Comparison of ENCODE assay signal across 2 cellular contexts in the genomic region with DNA sequence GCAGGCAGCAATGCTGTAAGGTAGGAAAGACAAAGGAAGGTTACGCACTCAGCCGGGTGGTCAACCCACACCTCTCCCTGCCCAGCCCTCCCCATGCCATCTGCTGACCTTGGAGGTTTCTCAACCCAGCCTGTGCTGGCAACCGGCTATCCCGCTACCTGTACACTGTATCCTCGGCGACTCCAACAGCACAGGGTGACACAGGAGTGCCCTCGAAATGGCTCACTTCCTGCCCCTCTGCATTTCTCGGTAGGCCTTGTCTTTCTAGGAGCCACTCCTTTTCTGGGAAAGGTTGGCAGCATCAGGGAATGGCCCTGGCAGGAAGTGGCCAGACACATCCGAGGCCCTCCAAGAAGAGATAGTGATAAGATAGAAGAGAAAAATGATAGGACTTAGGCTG.
TF ChIP-seq lines count a peak whose summit lies in the region.

No MANE protein-coding gene starts in this region.

TF ChIP-seq in GM23338, 12 proteins besides CTCF, POLR2A, EP300 and RAD21 (continues in another document):
- TF ChIP-seq EZH2 (IDR thresholded peaks at IDR 0.05; ENCODE audit: low read depth, unreplicated experiment) (no peak), NANOG (IDR thresholded peaks at IDR 0.05; ENCODE audit: borderline replicate concordance) (no peak), POLR2AphosphoS5 (IDR thresholded peaks at IDR 0.05; ENCODE audit: low read depth) (no peak), CREB1 (CRISPR knock-in tag; IDR thresholded peaks at IDR 0.05; ENCODE audit: low read depth) (no peak), EZH2phosphoT487 (IDR thresholded peaks at IDR 0.05; ENCODE audit: unreplicated experiment) (no peak), ZNF114 (CRISPR knock-in tag; IDR thresholded peaks at IDR 0.05) (no peak), JUNB (IDR thresholded peaks at IDR 0.05; ENCODE audit: unreplicated experiment) (no peak)
- TF ChIP-seq, protein P1, sequence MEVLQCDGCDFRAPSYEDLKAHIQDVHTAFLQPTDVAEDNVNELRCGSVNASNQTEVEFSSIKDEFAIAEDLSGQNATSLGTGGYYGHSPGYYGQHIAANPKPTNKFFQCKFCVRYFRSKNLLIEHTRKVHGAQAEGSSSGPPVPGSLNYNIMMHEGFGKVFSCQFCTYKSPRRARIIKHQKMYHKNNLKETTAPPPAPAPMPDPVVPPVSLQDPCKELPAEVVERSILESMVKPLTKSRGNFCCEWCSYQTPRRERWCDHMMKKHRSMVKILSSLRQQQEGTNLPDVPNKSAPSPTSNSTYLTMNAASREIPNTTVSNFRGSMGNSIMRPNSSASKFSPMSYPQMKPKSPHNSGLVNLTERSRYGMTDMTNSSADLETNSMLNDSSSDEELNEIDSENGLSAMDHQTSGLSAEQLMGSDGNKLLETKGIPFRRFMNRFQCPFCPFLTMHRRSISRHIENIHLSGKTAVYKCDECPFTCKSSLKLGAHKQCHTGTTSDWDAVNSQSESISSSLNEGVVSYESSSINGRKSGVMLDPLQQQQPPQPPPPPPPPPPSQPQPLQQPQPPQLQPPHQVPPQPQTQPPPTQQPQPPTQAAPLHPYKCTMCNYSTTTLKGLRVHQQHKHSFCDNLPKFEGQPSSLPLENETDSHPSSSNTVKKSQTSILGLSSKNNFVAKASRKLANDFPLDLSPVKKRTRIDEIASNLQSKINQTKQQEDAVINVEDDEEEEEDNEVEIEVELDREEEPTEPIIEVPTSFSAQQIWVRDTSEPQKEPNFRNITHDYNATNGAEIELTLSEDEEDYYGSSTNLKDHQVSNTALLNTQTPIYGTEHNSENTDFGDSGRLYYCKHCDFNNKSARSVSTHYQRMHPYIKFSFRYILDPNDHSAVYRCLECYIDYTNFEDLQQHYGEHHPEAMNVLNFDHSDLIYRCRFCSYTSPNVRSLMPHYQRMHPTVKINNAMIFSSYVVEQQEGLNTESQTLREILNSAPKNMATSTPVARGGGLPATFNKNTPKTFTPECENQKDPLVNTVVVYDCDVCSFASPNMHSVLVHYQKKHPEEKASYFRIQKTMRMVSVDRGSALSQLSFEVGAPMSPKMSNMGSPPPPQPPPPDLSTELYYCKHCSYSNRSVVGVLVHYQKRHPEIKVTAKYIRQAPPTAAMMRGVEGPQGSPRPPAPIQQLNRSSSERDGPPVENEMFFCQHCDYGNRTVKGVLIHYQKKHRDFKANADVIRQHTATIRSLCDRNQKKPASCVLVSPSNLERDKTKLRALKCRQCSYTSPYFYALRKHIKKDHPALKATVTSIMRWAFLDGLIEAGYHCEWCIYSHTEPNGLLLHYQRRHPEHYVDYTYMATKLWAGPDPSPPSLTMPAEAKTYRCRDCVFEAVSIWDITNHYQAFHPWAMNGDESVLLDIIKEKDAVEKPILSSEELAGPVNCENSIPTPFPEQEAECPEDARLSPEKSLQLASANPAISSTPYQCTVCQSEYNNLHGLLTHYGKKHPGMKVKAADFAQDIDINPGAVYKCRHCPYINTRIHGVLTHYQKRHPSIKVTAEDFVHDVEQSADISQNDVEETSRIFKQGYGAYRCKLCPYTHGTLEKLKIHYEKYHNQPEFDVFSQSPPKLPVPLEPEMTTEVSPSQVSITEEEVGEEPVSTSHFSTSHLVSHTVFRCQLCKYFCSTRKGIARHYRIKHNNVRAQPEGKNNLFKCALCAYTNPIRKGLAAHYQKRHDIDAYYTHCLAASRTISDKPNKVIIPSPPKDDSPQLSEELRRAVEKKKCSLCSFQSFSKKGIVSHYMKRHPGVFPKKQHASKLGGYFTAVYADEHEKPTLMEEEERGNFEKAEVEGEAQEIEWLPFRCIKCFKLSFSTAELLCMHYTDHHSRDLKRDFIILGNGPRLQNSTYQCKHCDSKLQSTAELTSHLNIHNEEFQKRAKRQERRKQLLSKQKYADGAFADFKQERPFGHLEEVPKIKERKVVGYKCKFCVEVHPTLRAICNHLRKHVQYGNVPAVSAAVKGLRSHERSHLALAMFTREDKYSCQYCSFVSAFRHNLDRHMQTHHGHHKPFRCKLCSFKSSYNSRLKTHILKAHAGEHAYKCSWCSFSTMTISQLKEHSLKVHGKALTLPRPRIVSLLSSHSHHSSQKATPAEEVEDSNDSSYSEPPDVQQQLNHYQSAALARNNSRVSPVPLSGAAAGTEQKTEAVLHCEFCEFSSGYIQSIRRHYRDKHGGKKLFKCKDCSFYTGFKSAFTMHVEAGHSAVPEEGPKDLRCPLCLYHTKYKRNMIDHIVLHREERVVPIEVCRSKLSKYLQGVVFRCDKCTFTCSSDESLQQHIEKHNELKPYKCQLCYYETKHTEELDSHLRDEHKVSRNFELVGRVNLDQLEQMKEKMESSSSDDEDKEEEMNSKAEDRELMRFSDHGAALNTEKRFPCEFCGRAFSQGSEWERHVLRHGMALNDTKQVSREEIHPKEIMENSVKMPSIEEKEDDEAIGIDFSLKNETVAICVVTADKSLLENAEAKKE (CRISPR knock-in tag; IDR thresholded peaks at IDR 0.05): no peak
- TF ChIP-seq, protein P2, sequence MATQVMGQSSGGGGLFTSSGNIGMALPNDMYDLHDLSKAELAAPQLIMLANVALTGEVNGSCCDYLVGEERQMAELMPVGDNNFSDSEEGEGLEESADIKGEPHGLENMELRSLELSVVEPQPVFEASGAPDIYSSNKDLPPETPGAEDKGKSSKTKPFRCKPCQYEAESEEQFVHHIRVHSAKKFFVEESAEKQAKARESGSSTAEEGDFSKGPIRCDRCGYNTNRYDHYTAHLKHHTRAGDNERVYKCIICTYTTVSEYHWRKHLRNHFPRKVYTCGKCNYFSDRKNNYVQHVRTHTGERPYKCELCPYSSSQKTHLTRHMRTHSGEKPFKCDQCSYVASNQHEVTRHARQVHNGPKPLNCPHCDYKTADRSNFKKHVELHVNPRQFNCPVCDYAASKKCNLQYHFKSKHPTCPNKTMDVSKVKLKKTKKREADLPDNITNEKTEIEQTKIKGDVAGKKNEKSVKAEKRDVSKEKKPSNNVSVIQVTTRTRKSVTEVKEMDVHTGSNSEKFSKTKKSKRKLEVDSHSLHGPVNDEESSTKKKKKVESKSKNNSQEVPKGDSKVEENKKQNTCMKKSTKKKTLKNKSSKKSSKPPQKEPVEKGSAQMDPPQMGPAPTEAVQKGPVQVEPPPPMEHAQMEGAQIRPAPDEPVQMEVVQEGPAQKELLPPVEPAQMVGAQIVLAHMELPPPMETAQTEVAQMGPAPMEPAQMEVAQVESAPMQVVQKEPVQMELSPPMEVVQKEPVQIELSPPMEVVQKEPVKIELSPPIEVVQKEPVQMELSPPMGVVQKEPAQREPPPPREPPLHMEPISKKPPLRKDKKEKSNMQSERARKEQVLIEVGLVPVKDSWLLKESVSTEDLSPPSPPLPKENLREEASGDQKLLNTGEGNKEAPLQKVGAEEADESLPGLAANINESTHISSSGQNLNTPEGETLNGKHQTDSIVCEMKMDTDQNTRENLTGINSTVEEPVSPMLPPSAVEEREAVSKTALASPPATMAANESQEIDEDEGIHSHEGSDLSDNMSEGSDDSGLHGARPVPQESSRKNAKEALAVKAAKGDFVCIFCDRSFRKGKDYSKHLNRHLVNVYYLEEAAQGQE (IDR thresholded peaks at IDR 0.05; ENCODE audit: unreplicated experiment): no peak
- TF ChIP-seq, protein P3, sequence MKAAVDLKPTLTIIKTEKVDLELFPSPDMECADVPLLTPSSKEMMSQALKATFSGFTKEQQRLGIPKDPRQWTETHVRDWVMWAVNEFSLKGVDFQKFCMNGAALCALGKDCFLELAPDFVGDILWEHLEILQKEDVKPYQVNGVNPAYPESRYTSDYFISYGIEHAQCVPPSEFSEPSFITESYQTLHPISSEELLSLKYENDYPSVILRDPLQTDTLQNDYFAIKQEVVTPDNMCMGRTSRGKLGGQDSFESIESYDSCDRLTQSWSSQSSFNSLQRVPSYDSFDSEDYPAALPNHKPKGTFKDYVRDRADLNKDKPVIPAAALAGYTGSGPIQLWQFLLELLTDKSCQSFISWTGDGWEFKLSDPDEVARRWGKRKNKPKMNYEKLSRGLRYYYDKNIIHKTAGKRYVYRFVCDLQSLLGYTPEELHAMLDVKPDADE (IDR thresholded peaks at IDR 0.05): no peak

TF ChIP-seq in H1, 55 proteins besides CTCF, POLR2A, EP300 and RAD21:
- TF ChIP-seq, protein P4, sequence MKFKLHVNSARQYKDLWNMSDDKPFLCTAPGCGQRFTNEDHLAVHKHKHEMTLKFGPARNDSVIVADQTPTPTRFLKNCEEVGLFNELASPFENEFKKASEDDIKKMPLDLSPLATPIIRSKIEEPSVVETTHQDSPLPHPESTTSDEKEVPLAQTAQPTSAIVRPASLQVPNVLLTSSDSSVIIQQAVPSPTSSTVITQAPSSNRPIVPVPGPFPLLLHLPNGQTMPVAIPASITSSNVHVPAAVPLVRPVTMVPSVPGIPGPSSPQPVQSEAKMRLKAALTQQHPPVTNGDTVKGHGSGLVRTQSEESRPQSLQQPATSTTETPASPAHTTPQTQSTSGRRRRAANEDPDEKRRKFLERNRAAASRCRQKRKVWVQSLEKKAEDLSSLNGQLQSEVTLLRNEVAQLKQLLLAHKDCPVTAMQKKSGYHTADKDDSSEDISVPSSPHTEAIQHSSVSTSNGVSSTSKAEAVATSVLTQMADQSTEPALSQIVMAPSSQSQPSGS (IDR thresholded peaks at IDR 0.05; ENCODE audit: low read length): no peak
- TF ChIP-seq CTBP2 (IDR thresholded peaks at IDR 0.05; ENCODE audit: borderline replicate concordance, insufficient read depth, insufficient read length, low read length): no peak
- TF ChIP-seq EGR1 (IDR thresholded peaks at IDR 0.05; ENCODE audit: borderline replicate concordance, low read depth, low read length): no peak
- no peak for TF ChIP-seq KDM1A (IDR thresholded peaks at IDR 0.05; ENCODE audit: borderline replicate concordance, low read length)
- TF ChIP-seq SIX5 (IDR thresholded peaks at IDR 0.05; ENCODE audit: low read depth, low read length): no peak
- no peak for TF ChIP-seq CBX8 (IDR thresholded peaks at IDR 0.05; ENCODE audit: borderline replicate concordance, low read depth, low read length)
